Comparison of ENCODE assay signal across 24 cellular contexts in genomic region chr12:104480012-104480411, GRCh38. TPM values are rescaled to one million over a fixed set of nuclear protein-coding genes. Genes with fewer than 3 reads are reported as not detected.
DNase-seq lines count a peak whose midpoint lies in the region; ATAC-seq, FAIRE-seq and TF ChIP-seq lines count a peak whose summit lies in the region.
"Had no signal": no experiment of that assay in that cellular context is flagged by ENCODE, and none has a peak within 500 bp of the region (broad histone marks: within the 10 kb centered on the region; RNA-seq: fewer than 3 reads in every experiment).

No MANE protein-coding gene starts in this region.

- H3K9ac ChIP-seq in astrocyte (ENCODE audit: low read length) = no peak overlapping the region

- H2AFZ ChIP-seq in astrocyte (ENCODE audit: low read depth, low read length) = no peak overlapping the region

- H3K4me1 Mint-ChIP-seq in stimulated activated naive CD8-positive, alpha-beta T cell treated with anti-CD3 and anti-CD28 coated beads, Interleukin-15, Interleukin-2, amounts not matched to agents 100 ng/mL and 50 ng/mL, for 24 hours (ENCODE audit: low read depth) = peaks cover 90% of the 10 kb centered on the region
- H3K4me1 Mint-ChIP-seq in stimulated activated naive CD8-positive, alpha-beta T cell treated with anti-CD3 and anti-CD28 coated beads, Interleukin-15, amount 100 ng/mL, for 72 hours = peaks cover 91% of the 10 kb centered on the region
- H3K4me1 Mint-ChIP-seq in astrocyte (ENCODE audit: low read depth, unreplicated experiment) = peaks cover 24% of the 10 kb centered on the region
- peaks cover 7% of the 10 kb centered on the region for H3K4me1 Mint-ChIP-seq in mesothelial cell of epicardium

- FAIRE-seq in astrocyte (lab: Jason Lieb, UNC) = no peak
- FAIRE-seq: D721Med, G401.6, GM12891 had no signal

- no peak for TF ChIP-seq CTCF in astrocyte (IDR thresholded peaks at IDR 0.05; ENCODE audit: insufficient read depth, low read depth, low read length)
- TF ChIP-seq CTCF in mesothelial cell of epicardium (IDR thresholded peaks at IDR 0.05; ENCODE audit: unreplicated experiment) = no peak

- no peak for ATAC-seq in stimulated activated naive CD8-positive, alpha-beta T cell treated with anti-CD3 and anti-CD28 coated beads, Interleukin-15, amount 100 ng/mL, for 72 hours
- ATAC-seq: body of pancreas, gastrocnemius medialis, left lobe of liver, mucosa of descending colon, right cardiac atrium had no signal

- H3K4me3 ChIP-seq in SJCRH30 (no peak overlapping the region), astrocyte (ENCODE audit: insufficient read depth, low read depth, low read length) (no peak overlapping the region)
- H3K4me3 ChIP-seq: body of pancreas, gastrocnemius medialis, mucosa of descending colon, vagina had no signal

- peaks cover 22% of the 10 kb centered on the region for H3K36me3 Mint-ChIP-seq in stimulated activated naive CD8-positive, alpha-beta T cell treated with anti-CD3 and anti-CD28 coated beads, Interleukin-15, Interleukin-2, amounts not matched to agents 100 ng/mL and 50 ng/mL, for 24 hours (ENCODE audit: low read depth)
- H3K36me3 Mint-ChIP-seq in astrocyte (ENCODE audit: low read depth, unreplicated experiment) = peaks cover 22% of the 10 kb centered on the region
- H3K36me3 Mint-ChIP-seq in mesothelial cell of epicardium = no peaks in the 10 kb centered on the region

- H3K27me3 ChIP-seq in SJCRH30 (no peaks in the 10 kb centered on the region), astrocyte (ENCODE audit: insufficient read depth, low read length) (no peaks in the 10 kb centered on the region)
- H3K27me3 ChIP-seq: body of pancreas, gastrocnemius medialis, vagina had no signal

- peaks cover 35% of the 10 kb centered on the region for H3K4me1 ChIP-seq in SJCRH30
- H3K4me1 ChIP-seq in astrocyte (ENCODE audit: insufficient read depth, low read length) = peaks cover 18% of the 10 kb centered on the region

- H3K4me2 ChIP-seq in astrocyte (ENCODE audit: low read length) = no peak overlapping the region

- H3K9me3 Mint-ChIP-seq in stimulated activated naive CD8-positive, alpha-beta T cell treated with anti-CD3 and anti-CD28 coated beads, Interleukin-15, Interleukin-2, amounts not matched to agents 100 ng/mL and 50 ng/mL, for 24 hours = no peaks in the 10 kb centered on the region
- no peaks in the 10 kb centered on the region for H3K9me3 Mint-ChIP-seq in stimulated activated naive CD8-positive, alpha-beta T cell treated with anti-CD3 and anti-CD28 coated beads, Interleukin-15, amount 100 ng/mL, for 72 hours
- H3K9me3 Mint-ChIP-seq in astrocyte (ENCODE audit: unreplicated experiment) (peaks cover 7% of the 10 kb centered on the region), mesothelial cell of epicardium (no peaks in the 10 kb centered on the region)

- peak overlapping the region; percentile 43 for H3K27ac Mint-ChIP-seq in stimulated activated naive CD8-positive, alpha-beta T cell treated with anti-CD3 and anti-CD28 coated beads, Interleukin-15, Interleukin-2, amounts not matched to agents 100 ng/mL and 50 ng/mL, for 24 hours
- no peak overlapping the region for H3K27ac Mint-ChIP-seq in stimulated activated naive CD8-positive, alpha-beta T cell treated with anti-CD3 and anti-CD28 coated beads, Interleukin-15, amount 100 ng/mL, for 72 hours
- no peak overlapping the region for H3K27ac Mint-ChIP-seq in astrocyte (ENCODE audit: unreplicated experiment)
- H3K27ac Mint-ChIP-seq in mesothelial cell of epicardium = no peak overlapping the region

- 0 out of 2 replicates have a peak, but pooled peaks cover 2% of the 10 kb centered on the region for H3K36me3 ChIP-seq in SJCRH30
- H3K36me3 ChIP-seq in astrocyte (ENCODE audit: insufficient read depth, low read length) = no peaks in the 10 kb centered on the region
- H3K36me3 ChIP-seq: gastrocnemius medialis, vagina had no signal

- H4K20me1 ChIP-seq in astrocyte (ENCODE audit: insufficient read depth, low read length) = peaks cover 4% of the 10 kb centered on the region

- H3K79me2 ChIP-seq in astrocyte (ENCODE audit: insufficient read depth, low read length) = peaks cover 79% of the 10 kb centered on the region

- no peak overlapping the region for H3K4me3 Mint-ChIP-seq in stimulated activated naive CD8-positive, alpha-beta T cell treated with anti-CD3 and anti-CD28 coated beads, Interleukin-15, Interleukin-2, amounts not matched to agents 100 ng/mL and 50 ng/mL, for 24 hours
- no peak overlapping the region for H3K4me3 Mint-ChIP-seq in stimulated activated naive CD8-positive, alpha-beta T cell treated with anti-CD3 and anti-CD28 coated beads, Interleukin-15, amount 100 ng/mL, for 72 hours
- H3K4me3 Mint-ChIP-seq in astrocyte (ENCODE audit: unreplicated experiment) = no peak overlapping the region
- H3K4me3 Mint-ChIP-seq in mesothelial cell of epicardium = no peak overlapping the region

- H3K27ac ChIP-seq in SJCRH30 (peak overlapping the region; percentile 97), astrocyte (ENCODE audit: low read depth, low read length) (peak overlapping the region; percentile 44)
- H3K27ac ChIP-seq: gastrocnemius medialis, vagina had no signal

- H3K9me3 ChIP-seq in SJCRH30 (replicated peaks) (no peaks in the 10 kb centered on the region), astrocyte (ENCODE audit: insufficient read depth, low read depth, low read length) (no peaks in the 10 kb centered on the region)
- H3K9me3 ChIP-seq: body of pancreas, gastrocnemius medialis, mucosa of descending colon, vagina had no signal

- H3K27me3 Mint-ChIP-seq in stimulated activated naive CD8-positive, alpha-beta T cell treated with anti-CD3 and anti-CD28 coated beads, Interleukin-15, Interleukin-2, amounts not matched to agents 100 ng/mL and 50 ng/mL, for 24 hours = no peaks in the 10 kb centered on the region
- H3K27me3 Mint-ChIP-seq in stimulated activated naive CD8-positive, alpha-beta T cell treated with anti-CD3 and anti-CD28 coated beads, Interleukin-15, amount 100 ng/mL, for 72 hours = no peaks in the 10 kb centered on the region
- H3K27me3 Mint-ChIP-seq in astrocyte (ENCODE audit: low read depth, unreplicated experiment) (no peaks in the 10 kb centered on the region), mesothelial cell of epicardium (ENCODE audit: low read depth) (no peaks in the 10 kb centered on the region)

- no peak for DNase-seq in stimulated activated naive CD8-positive, alpha-beta T cell treated with anti-CD3 and anti-CD28 coated beads, Interleukin-15, amount 100 ng/mL, for 72 hours
- DNase-seq in SJCRH30 (no peak), astrocyte (ENCODE audit: low read depth) (no peak), NCI-H1417 treated with DMSO at 0.1 percent for 48 hours (lab: John Stamatoyannopoulos, UW) (no peak), NCI-H2227 treated with DMSO at 0.1 percent for 48 hours (lab: John Stamatoyannopoulos, UW) (no peak), mesothelial cell of epicardium (ENCODE audit: low spot score in 2 of 2, unreplicated experiment in 2 of 2) (no peak), NCI-H226 (no peak)
- DNase-seq: activated gamma-delta T cell; body of pancreas; dermis blood vessel endothelial cell; gastrocnemius medialis; mucosa of descending colon; NCI-H2081; NCI-H524 treated with DMSO at 0.1 percent for 48 hours; nucleus accumbens; right cardiac atrium; SIG-M5; stimulated activated CD4-positive, alpha-beta T cell treated with anti-CD3 and anti-CD28 coated beads, Interleukin-1b, Interleukin-23, amount 100 ng/mL, for 48 hours had no signal

RNA-seq across cellular contexts. Expression of gene CHST11, which starts 23.3 kb away (rescaled TPM):
- total RNA-seq in SJCRH30 (2014; rRNA removed; shearing (Covaris generic)) = 31.8 and 37.0 TPM in 2 replicates
- total RNA-seq in astrocyte = 30.0 and 30.2 TPM in 2 replicates
- total RNA-seq in mesothelial cell of epicardium = 9.0 to 15.0 TPM (median 12.1 TPM) in 3 replicates
